ENCODE assay signal across 18 cellular contexts in the genomic region with DNA sequence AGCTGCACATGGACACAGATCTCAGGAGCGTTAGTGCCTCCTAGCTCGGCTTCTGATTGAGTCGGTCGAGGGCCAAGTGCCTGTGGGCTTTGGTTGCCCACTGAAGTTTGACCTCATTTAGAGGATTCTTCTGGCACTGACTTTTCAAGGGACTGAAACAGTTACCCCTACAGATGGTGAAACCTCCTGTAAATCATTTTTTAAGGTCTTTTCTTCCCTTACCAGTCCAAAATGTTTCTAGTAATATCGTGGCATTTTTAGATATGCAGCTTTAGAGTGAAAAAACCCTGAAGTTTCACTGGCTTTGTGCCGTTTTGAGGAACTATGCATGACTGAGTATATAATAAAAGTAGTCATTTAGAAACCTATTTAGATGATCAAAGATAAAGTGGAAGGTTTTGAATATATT. TPM values are rescaled to one million over a fixed set of nuclear protein-coding genes. Genes with fewer than 3 reads are reported as not detected.
A peak's percentile ranks its signal among the peaks of the same experiment; 100 is the strongest.
DNase-seq lines count a peak whose midpoint lies in the region; ATAC-seq lines count a peak whose summit lies in the region.
"Had no signal": no experiment of that assay in that cellular context is flagged by ENCODE, and none has a peak within 500 bp of the region (broad histone marks: within the 10 kb centered on the region; RNA-seq: fewer than 3 reads in every experiment).

No MANE protein-coding gene starts in this region.

- ATAC-seq in GM19043 (IDR thresholded peaks at IDR 0.05; ENCODE audit: low read depth, unreplicated experiment), result peak; percentile 74
- ATAC-seq in GM21737 (IDR thresholded peaks at IDR 0.05; ENCODE audit: unreplicated experiment), result peak; percentile 64
- ATAC-seq in HG03354 (IDR thresholded peaks at IDR 0.05; ENCODE audit: poor library complexity, severe bottlenecking, unreplicated experiment), result peak; percentile 83
- no peak for ATAC-seq in HG02571 (IDR thresholded peaks at IDR 0.05; ENCODE audit: unreplicated experiment)
- no peak for ATAC-seq in GM19324 (IDR thresholded peaks at IDR 0.05; ENCODE audit: low FRiP score, unreplicated experiment)
- no peak for ATAC-seq in activated CD8-positive, alpha-beta memory T cell treated with anti-CD3 and anti-CD28 coated beads, Interleukin-2, amount 10 ng/mL, durations not matched to agents 7 days and 5 days
- ATAC-seq: right cardiac atrium had no signal

- H3K27ac Mint-ChIP-seq in activated CD8-positive, alpha-beta memory T cell treated with anti-CD3 and anti-CD28 coated beads, Interleukin-2, amount 10 ng/mL, durations not matched to agents 7 days and 5 days, result no peak overlapping the region
- H3K27ac Mint-ChIP-seq: H9; T-helper 1 cell treated with Interleukin-12 subunit alpha and Interleukin-12 subunit beta and Interleukin-4 antibody, amounts not matched to agents 30 μg/mL and 1 μg/mL, for 36 hours had no signal

- no peaks in the 10 kb centered on the region for H3K4me1 Mint-ChIP-seq in activated CD8-positive, alpha-beta memory T cell treated with anti-CD3 and anti-CD28 coated beads, Interleukin-2, amount 10 ng/mL, durations not matched to agents 7 days and 5 days
- H3K4me1 Mint-ChIP-seq: H9 had no signal

- no peak for DNase-seq in NCI-H446 treated with DMSO at 0.1 percent for 48 hours (lab: John Stamatoyannopoulos, UW)
- no peak for DNase-seq in activated CD8-positive, alpha-beta memory T cell treated with anti-CD3 and anti-CD28 coated beads, Interleukin-2, amount 10 ng/mL, durations not matched to agents 7 days and 5 days
- DNase-seq: activated CD4-positive, alpha-beta T cell treated with anti-CD3 and anti-CD28 coated beads for 1 hour; central memory CD4-positive, alpha-beta T cell; foreskin melanocyte; H9; mesendoderm; NCI-H2029 treated with DMSO at 0.1 percent for 48 hours; NCI-H82; right cardiac atrium; stimulated activated CD4-positive, alpha-beta T cell treated with anti-CD3 and anti-CD28 coated beads, Interleukin-2, amount 100 ng/mL, for 48 hours had no signal

- H3K4me3 Mint-ChIP-seq in activated CD8-positive, alpha-beta memory T cell treated with anti-CD3 and anti-CD28 coated beads, Interleukin-2, amount 10 ng/mL, durations not matched to agents 7 days and 5 days, result no peak overlapping the region
- H3K4me3 Mint-ChIP-seq: H9; T-helper 1 cell treated with Interleukin-12 subunit alpha and Interleukin-12 subunit beta and Interleukin-4 antibody, amounts not matched to agents 30 μg/mL and 1 μg/mL, for 36 hours had no signal

- H3K27me3 Mint-ChIP-seq in activated CD8-positive, alpha-beta memory T cell treated with anti-CD3 and anti-CD28 coated beads, Interleukin-2, amount 10 ng/mL, durations not matched to agents 7 days and 5 days, result no peaks in the 10 kb centered on the region

- CTCF ChIA-PET in activated CD8-positive, alpha-beta memory T cell treated with anti-CD3 and anti-CD28 coated beads, Interleukin-2, amount 10 ng/mL, durations not matched to agents 7 days and 5 days (lab: Charles Lee), result interaction anchor here (1.1 to 2.4 kb wide), 2 partner anchors 15 to 16 kb away, joined by 4 to 7 read pairs; no protein-coding TSS in a partner anchor

- H3K36me3 Mint-ChIP-seq in activated CD8-positive, alpha-beta memory T cell treated with anti-CD3 and anti-CD28 coated beads, Interleukin-2, amount 10 ng/mL, durations not matched to agents 7 days and 5 days, result no peaks in the 10 kb centered on the region

- no peaks in the 10 kb centered on the region for H3K9me3 Mint-ChIP-seq in activated CD8-positive, alpha-beta memory T cell treated with anti-CD3 and anti-CD28 coated beads, Interleukin-2, amount 10 ng/mL, durations not matched to agents 7 days and 5 days (ENCODE audit: low read depth)
- H3K9me3 Mint-ChIP-seq: H9; T-helper 1 cell treated with Interleukin-12 subunit alpha and Interleukin-12 subunit beta and Interleukin-4 antibody, amounts not matched to agents 30 μg/mL and 1 μg/mL, for 36 hours had no signal

RNA-seq across cellular contexts. Expression of a gene that starts 34.7 kb away (rescaled TPM):
- total RNA-seq in activated CD8-positive, alpha-beta memory T cell treated with anti-CD3 and anti-CD28 coated beads, Interleukin-2, amount 10 ng/mL, durations not matched to agents 7 days and 5 days, result not detected
- total RNA-seq: Daoy had no signal

Comparison
In these comparisons a context has a peak if more than half of its experiments do, and no peak if none do; other contexts are left out.
1. ATAC-seq: peak in GM19043 (single experiment), GM21737 (single experiment) and HG03354 (single experiment); none in HG02571 (single experiment), GM19324 (single experiment) and activated CD8-positive, alpha-beta memory T cell treated with anti-CD3 and anti-CD28 coated beads, Interleukin-2, amount 10 ng/mL, durations not matched to agents 7 days and 5 days (single experiment).